In the genomic region with DNA sequence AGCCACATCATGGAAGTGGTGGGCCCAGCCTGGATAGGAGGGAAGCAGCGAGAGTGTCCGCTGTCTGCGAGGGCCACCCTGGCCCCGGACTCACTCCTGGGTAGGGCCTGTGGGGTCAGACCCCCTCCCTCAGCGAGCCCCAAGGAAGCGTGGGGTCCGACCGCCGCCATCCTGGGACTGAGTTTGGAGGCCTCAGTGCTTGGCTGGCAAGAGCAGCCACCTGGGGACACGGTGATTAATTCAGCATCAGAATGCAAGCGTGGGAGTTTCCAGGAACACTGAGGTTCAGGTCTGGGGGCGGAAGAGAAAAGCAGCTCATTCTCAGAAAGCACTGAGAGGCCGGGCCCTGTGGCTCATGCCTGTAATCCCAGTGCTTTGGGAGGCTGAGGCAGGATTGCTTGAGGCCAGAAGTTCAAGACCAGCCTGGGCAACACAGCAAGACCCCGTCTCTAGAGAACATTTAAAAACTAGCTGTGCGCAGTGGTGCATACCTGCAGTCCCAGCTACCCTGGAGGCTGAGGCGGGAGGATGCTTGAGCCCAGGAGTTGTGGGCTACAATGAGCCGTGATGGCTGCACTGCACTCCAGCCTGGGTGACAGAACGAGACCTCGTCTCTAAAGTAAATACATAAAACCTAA, we compare ENCODE assay signal across 8 cellular contexts. TPM values are rescaled to one million over a fixed set of nuclear protein-coding genes. Genes with fewer than 3 reads are reported as not detected.
DNase-seq lines count a peak whose midpoint lies in the region; ATAC-seq, FAIRE-seq and TF ChIP-seq lines count a peak whose summit lies in the region.
"Had no signal": no experiment of that assay in that cellular context is flagged by ENCODE, and none has a peak within 500 bp of the region (broad histone marks: within the 10 kb centered on the region; RNA-seq: fewer than 3 reads in every experiment).

No MANE protein-coding gene starts in this region.

- H3K9ac ChIP-seq in neural progenitor cell (no peak overlapping the region), colonic mucosa (ENCODE audit: low read depth in 2 of 2, low read length in 2 of 2) (no peak overlapping the region)

- H3K27me3 ChIP-seq in neural progenitor cell = no peaks in the 10 kb centered on the region
- H3K27me3 ChIP-seq in colonic mucosa = no peaks in the 10 kb centered on the region

- no peaks in the 10 kb centered on the region for H4K20me1 ChIP-seq in neural progenitor cell (ENCODE audit: low read depth)

- H3K4me3 ChIP-seq in neural progenitor cell (no peak overlapping the region), colonic mucosa (no peak overlapping the region)

- H3K9me3 ChIP-seq in neural progenitor cell (ENCODE audit: low read depth) = no peaks in the 10 kb centered on the region
- no peaks in the 10 kb centered on the region for H3K9me3 ChIP-seq in colonic mucosa

- no peak for FAIRE-seq in frontal cortex (lab: Jason Lieb, UNC)

- peaks cover under 1% of the 10 kb centered on the region for H3K36me3 Mint-ChIP-seq in T-helper 2 cell treated with Interferon-gamma antibody and Interleukin-4, amounts not matched to agents 5 μg/mL and 100 μg/mL, for 36 hours (ENCODE audit: low read depth)
- H3K36me3 Mint-ChIP-seq in activated T-helper 17 cell treated with anti-CD3 and anti-CD28 coated beads, Interleukin-2, amount 50 U/mL, for 72 hours (ENCODE audit: low read depth) = peaks cover 9% of the 10 kb centered on the region
- H3K36me3 Mint-ChIP-seq in neural progenitor cell = peaks cover 2% of the 10 kb centered on the region

- H3K79me2 ChIP-seq in neural progenitor cell (ENCODE audit: low read depth) = no peaks in the 10 kb centered on the region

- H3K4me2 ChIP-seq in neural progenitor cell = no peak overlapping the region

- no peaks in the 10 kb centered on the region for H3F3A ChIP-seq in neural progenitor cell (ENCODE audit: low read depth)

- no peak overlapping the region for H3K4me3 Mint-ChIP-seq in T-helper 2 cell treated with Interferon-gamma antibody and Interleukin-4, amounts not matched to agents 5 μg/mL and 100 μg/mL, for 36 hours
- peak overlapping the region; percentile 70 for H3K4me3 Mint-ChIP-seq in activated T-helper 17 cell treated with anti-CD3 and anti-CD28 coated beads, Interleukin-2, amount 50 U/mL, for 72 hours
- H3K4me3 Mint-ChIP-seq in neural progenitor cell = no peak overlapping the region

- peak; percentile 89 for DNase-seq in T-helper 2 cell treated with Interferon-gamma antibody and Interleukin-4, amounts not matched to agents 5 μg/mL and 100 μg/mL, for 36 hours (ENCODE audit: low spot score)
- DNase-seq in neural progenitor cell (ENCODE audit: low spot score) (no peak), colonic mucosa (no peak), frontal cortex (ENCODE audit: low spot score in 2 of 2) (no peak)
- DNase-seq in stimulated activated CD8-positive, alpha-beta memory T cell treated with anti-CD3 and anti-CD28 coated beads, Interleukin-7, amount 100 ng/mL, for 4 hours (ENCODE audit: low read depth in 2 of 2) = peak; percentile 31 to 47
- DNase-seq: DMS 273 treated with DMSO at 0.1 percent for 48 hours had no signal

- TF ChIP-seq CTCF in neural progenitor cell (IDR thresholded peaks at IDR 0.05) (no peak), colonic mucosa (IDR thresholded peaks at IDR 0.05) (no peak)

- H3K4me1 Mint-ChIP-seq in T-helper 2 cell treated with Interferon-gamma antibody and Interleukin-4, amounts not matched to agents 5 μg/mL and 100 μg/mL, for 36 hours (ENCODE audit: low read depth) = peaks cover 18% of the 10 kb centered on the region
- peaks cover 13% of the 10 kb centered on the region for H3K4me1 Mint-ChIP-seq in activated T-helper 17 cell treated with anti-CD3 and anti-CD28 coated beads, Interleukin-2, amount 50 U/mL, for 72 hours
- H3K4me1 Mint-ChIP-seq in neural progenitor cell = peaks cover 2% of the 10 kb centered on the region

- no peaks in the 10 kb centered on the region for H3K27me3 Mint-ChIP-seq in T-helper 2 cell treated with Interferon-gamma antibody and Interleukin-4, amounts not matched to agents 5 μg/mL and 100 μg/mL, for 36 hours (ENCODE audit: low read depth)
- H3K27me3 Mint-ChIP-seq in activated T-helper 17 cell treated with anti-CD3 and anti-CD28 coated beads, Interleukin-2, amount 50 U/mL, for 72 hours = no peaks in the 10 kb centered on the region
- H3K27me3 Mint-ChIP-seq in neural progenitor cell (ENCODE audit: insufficient read depth, low read depth) = peaks cover 3% of the 10 kb centered on the region

- peak overlapping the region; percentile 49 for H3K27ac Mint-ChIP-seq in T-helper 2 cell treated with Interferon-gamma antibody and Interleukin-4, amounts not matched to agents 5 μg/mL and 100 μg/mL, for 36 hours
- H3K27ac Mint-ChIP-seq in activated T-helper 17 cell treated with anti-CD3 and anti-CD28 coated beads, Interleukin-2, amount 50 U/mL, for 72 hours = peak overlapping the region; percentile 97
- peak overlapping the region; percentile 21 for H3K27ac Mint-ChIP-seq in neural progenitor cell

- intact Hi-C loops in colonic mucosa (cut with DNase I) = no loop called here

- H2AFZ ChIP-seq in neural progenitor cell (replicated peaks) = no peak overlapping the region

- no peak overlapping the region for H3K27ac ChIP-seq in neural progenitor cell
- no peak overlapping the region for H3K27ac ChIP-seq in colonic mucosa

- no peaks in the 10 kb centered on the region for H3K9me3 Mint-ChIP-seq in T-helper 2 cell treated with Interferon-gamma antibody and Interleukin-4, amounts not matched to agents 5 μg/mL and 100 μg/mL, for 36 hours
- H3K9me3 Mint-ChIP-seq in activated T-helper 17 cell treated with anti-CD3 and anti-CD28 coated beads, Interleukin-2, amount 50 U/mL, for 72 hours = no peaks in the 10 kb centered on the region
- H3K9me3 Mint-ChIP-seq in neural progenitor cell = no peaks in the 10 kb centered on the region

- no peaks in the 10 kb centered on the region for H3K36me3 ChIP-seq in neural progenitor cell
- no peaks in the 10 kb centered on the region for H3K36me3 ChIP-seq in colonic mucosa

- H3K4me1 ChIP-seq in neural progenitor cell (no peaks in the 10 kb centered on the region), colonic mucosa (no peaks in the 10 kb centered on the region)

- peak; percentile 58 for ATAC-seq in activated T-helper 17 cell treated with anti-CD3 and anti-CD28 coated beads, Interleukin-2, amount 50 U/mL, for 72 hours (replicated peaks)
- ATAC-seq in GM18511 (IDR thresholded peaks at IDR 0.05; ENCODE audit: unreplicated experiment) = no peak

RNA-seq across cellular contexts. Expression of a gene that starts 18.3 kb away (rescaled TPM):
- total RNA-seq in activated T-helper 17 cell treated with anti-CD3 and anti-CD28 coated beads, Interleukin-2, amount 50 U/mL, for 72 hours = 10 to 100 TPM; 37.8 to 46.2 TPM
- total RNA-seq in neural progenitor cell (ENCODE audit: low replicate concordance) (39.3 and 44.9 TPM in 2 replicates), colonic mucosa (10 to 100 TPM; 14.0 to 14.4 TPM), frontal cortex (157 TPM)

RNA-seq across cellular contexts. Expression of a gene that starts 35.6 kb away (rescaled TPM):
- 10 to 100 TPM; 37.8 to 39.8 TPM for total RNA-seq in activated T-helper 17 cell treated with anti-CD3 and anti-CD28 coated beads, Interleukin-2, amount 50 U/mL, for 72 hours
- total RNA-seq in neural progenitor cell (ENCODE audit: low replicate concordance) (53.6 and 66.0 TPM in 2 replicates), colonic mucosa (10 to 100 TPM; 54.9 to 66.5 TPM), frontal cortex (35.5 TPM)

Comparison
In these comparisons a context has a peak if more than half of its experiments do, and no peak if none do; other contexts are left out.
1. DNase-seq: peak in T-helper 2 cell treated with Interferon-gamma antibody and Interleukin-4, amounts not matched to agents 5 μg/mL and 100 μg/mL, for 36 hours (single experiment) and stimulated activated CD8-positive, alpha-beta memory T cell treated with anti-CD3 and anti-CD28 coated beads, Interleukin-7, amount 100 ng/mL, for 4 hours (2 of 2); none in neural progenitor cell (single experiment), colonic mucosa (single experiment) and frontal cortex (0 of 2).
2. H3K27ac Mint-ChIP-seq: peak in every context shown above with its lines; median percentile 97 in activated T-helper 17 cell treated with anti-CD3 and anti-CD28 coated beads, Interleukin-2, amount 50 U/mL, for 72 hours; 49 in T-helper 2 cell treated with Interferon-gamma antibody and Interleukin-4, amounts not matched to agents 5 μg/mL and 100 μg/mL, for 36 hours; 21 in neural progenitor cell.